32 cellular contexts compared by ENCODE assay signal in the genomic region with DNA sequence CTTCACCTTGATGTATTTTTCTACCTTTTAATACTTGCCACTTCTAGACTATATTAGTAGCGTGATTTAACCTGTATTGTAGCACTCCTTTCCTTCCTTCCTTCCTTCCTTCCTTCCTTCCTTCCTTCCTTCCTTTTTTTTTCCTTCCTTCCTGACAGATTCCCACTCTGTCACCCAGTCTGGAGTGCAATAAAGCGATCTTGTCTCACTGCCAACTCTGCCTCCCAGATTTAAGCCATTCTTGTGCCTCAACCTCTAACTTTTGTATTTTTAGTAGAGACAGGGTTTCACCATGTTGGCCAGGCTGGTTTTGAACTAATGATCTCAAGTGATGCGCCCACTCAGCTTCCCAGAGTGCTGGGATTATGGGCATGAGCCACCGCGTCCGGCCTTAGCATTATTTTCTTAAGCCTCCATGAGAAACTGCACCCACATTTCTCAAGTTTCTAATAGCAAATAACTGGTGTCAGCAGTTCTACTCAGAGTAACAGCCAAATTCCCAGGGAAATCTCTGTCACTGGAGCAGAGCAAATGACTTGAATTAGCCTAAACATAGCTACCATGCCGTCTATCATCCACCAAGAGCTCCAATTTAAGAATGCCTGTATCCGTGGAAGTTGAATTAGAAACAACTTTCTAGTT.
"Had no signal": no experiment of that assay in that cellular context is flagged by ENCODE, and none has a peak within 500 bp of the region (broad histone marks: within the 10 kb centered on the region; RNA-seq: fewer than 3 reads in every experiment).

No MANE protein-coding gene starts in this region.

- H3K9me3 Mint-ChIP-seq: activated CD4-positive, alpha-beta memory T cell treated with anti-CD3 and anti-CD28 coated beads for 36 hours; activated naive CD8-positive, alpha-beta T cell treated with anti-CD3 and anti-CD28 coated beads, Interleukin-2, amount 10 ng/mL, durations not matched to agents 7 days and 5 days; activated T-helper 1 cell treated with anti-CD3 and anti-CD28 coated beads, Interleukin-12 subunit alpha, Interleukin-12 subunit beta, Interleukin-2, Interleukin-4 antibody, amounts not matched to agents 30 ng/mL and 10 ng/mL and 1 ng/mL, durations not matched to agents 14 hours and 24 hours and 36 hours; brain; endodermal cell had no signal

- DNase-seq: activated CD4-positive, alpha-beta memory T cell treated with anti-CD3 and anti-CD28 coated beads for 36 hours; activated CD4-positive, alpha-beta T cell treated with anti-CD3 and anti-CD28 coated beads for 36 hours; activated CD4-positive, alpha-beta T cell treated with anti-CD3 and anti-CD28 coated beads, Interleukin-2, amount 10 ng/mL, durations not matched to agents 24 days and 14 days; activated CD4-positive, CD25-positive, alpha-beta regulatory T cell; activated CD4-positive, CD25-positive, alpha-beta regulatory T cell treated with anti-CD3 and anti-CD28 coated beads, Interleukin-2, amount 50 U/mL, for 72 hours; activated CD8-positive, alpha-beta memory T cell treated with anti-CD3 and anti-CD28 coated beads, Interleukin-2, amount 10 ng/mL, durations not matched to agents 7 days and 5 days; activated CD8-positive, alpha-beta memory T cell treated with anti-CD3 and anti-CD28 coated beads, Interleukin-2, amount 50 U/mL, for 4 hours; activated CD8-positive, alpha-beta T cell treated with anti-CD3 and anti-CD28 coated beads, Interleukin-2, amount 10 ng/mL, durations not matched to agents 7 days and 5 days; activated effector memory CD4-positive, alpha-beta T cell treated with anti-CD3 and anti-CD28 coated beads, Interleukin-2, amount 50 U/mL, for 16 hours; activated naive CD4-positive, alpha-beta T cell; activated naive CD4-positive, alpha-beta T cell treated with anti-CD3 and anti-CD28 coated beads, Interleukin-2, amount 10 ng/mL, durations not matched to agents 7 days and 5 days; activated naive CD8-positive, alpha-beta T cell treated with anti-CD3 and anti-CD28 coated beads, Interleukin-2, amount 10 ng/mL, durations not matched to agents 7 days and 5 days; activated T-cell treated with anti-CD3 and anti-CD28 coated beads, Interleukin-2, amount 50 U/mL, for 1 hour; activated T-cell treated with anti-CD3 and anti-CD28 coated beads, Interleukin-2, amount 50 U/mL, for 48 hours; dorsolateral prefrontal cortex; effector memory CD4-positive, alpha-beta T cell; endodermal cell; erythroblast; foreskin keratinocyte; gastrocnemius medialis; glutamatergic neuron; T-helper 2 cell had no signal

- H3K27ac ChIP-seq: ascending aorta, breast epithelium, coronary artery, dorsolateral prefrontal cortex, esophagus muscularis mucosa, foreskin keratinocyte, gastrocnemius medialis had no signal

- H3K4me3 ChIP-seq: ascending aorta, breast epithelium, coronary artery, dorsolateral prefrontal cortex, esophagus muscularis mucosa, gastrocnemius medialis had no signal

- H3K36me3 ChIP-seq: ascending aorta, breast epithelium, esophagus muscularis mucosa, gastrocnemius medialis had no signal

- H3K36me3 Mint-ChIP-seq: activated CD4-positive, alpha-beta memory T cell treated with anti-CD3 and anti-CD28 coated beads for 36 hours; activated CD8-positive, alpha-beta memory T cell treated with anti-CD3 and anti-CD28 coated beads, Interleukin-2, amount 10 ng/mL, durations not matched to agents 7 days and 5 days; activated naive CD4-positive, alpha-beta T cell treated with anti-CD3 and anti-CD28 coated beads, Interleukin-2, amount 10 ng/mL, durations not matched to agents 7 days and 5 days; activated naive CD4-positive, alpha-beta T cell treated with anti-CD3 and anti-CD28 coated beads, Interleukin-2, amount 50 U/mL, for 72 hours; activated naive CD8-positive, alpha-beta T cell treated with anti-CD3 and anti-CD28 coated beads, Interleukin-2, amount 10 ng/mL, durations not matched to agents 7 days and 5 days; brain had no signal

- H3K9me3 ChIP-seq: ascending aorta, breast epithelium, esophagus muscularis mucosa, gastrocnemius medialis had no signal

- ATAC-seq: activated CD4-positive, alpha-beta T cell treated with anti-CD3 and anti-CD28 coated beads for 36 hours; activated CD8-positive, alpha-beta memory T cell treated with anti-CD3 and anti-CD28 coated beads, Interleukin-2, amount 10 ng/mL, durations not matched to agents 7 days and 5 days; activated CD8-positive, alpha-beta T cell treated with anti-CD3 and anti-CD28 coated beads, Interleukin-2, amount 10 ng/mL, durations not matched to agents 7 days and 5 days; activated naive CD4-positive, alpha-beta T cell treated with anti-CD3 and anti-CD28 coated beads, Interleukin-2, amount 50 U/mL, for 72 hours; foreskin keratinocyte; gastrocnemius medialis had no signal

- H3K27me3 ChIP-seq: ascending aorta, breast epithelium, dorsolateral prefrontal cortex, esophagus muscularis mucosa, foreskin keratinocyte, gastrocnemius medialis had no signal

- H3K4me1 Mint-ChIP-seq: activated CD4-positive, alpha-beta T cell treated with anti-CD3 and anti-CD28 coated beads for 36 hours; activated CD4-positive, alpha-beta T cell treated with anti-CD3 and anti-CD28 coated beads, Interleukin-2, amount 10 ng/mL, durations not matched to agents 24 days and 14 days; activated CD8-positive, alpha-beta memory T cell treated with anti-CD3 and anti-CD28 coated beads, Interleukin-2, amount 10 ng/mL, durations not matched to agents 7 days and 5 days; activated naive CD4-positive, alpha-beta T cell treated with anti-CD3 and anti-CD28 coated beads, Interleukin-2, amount 10 ng/mL, durations not matched to agents 7 days and 5 days; activated naive CD8-positive, alpha-beta T cell treated with anti-CD3 and anti-CD28 coated beads, Interleukin-2, amount 10 ng/mL, durations not matched to agents 7 days and 5 days; brain; central memory CD8-positive, alpha-beta T cell; endodermal cell had no signal

- H3K4me1 ChIP-seq: ascending aorta, breast epithelium, esophagus muscularis mucosa, foreskin keratinocyte, gastrocnemius medialis had no signal

- H3K4me3 Mint-ChIP-seq: activated CD4-positive, alpha-beta memory T cell treated with anti-CD3 and anti-CD28 coated beads for 36 hours; activated CD4-positive, alpha-beta T cell treated with anti-CD3 and anti-CD28 coated beads for 36 hours; activated CD4-positive, alpha-beta T cell treated with anti-CD3 and anti-CD28 coated beads, Interleukin-2, amount 10 ng/mL, durations not matched to agents 24 days and 14 days; activated CD8-positive, alpha-beta memory T cell treated with anti-CD3 and anti-CD28 coated beads, Interleukin-2, amount 10 ng/mL, durations not matched to agents 7 days and 5 days; activated CD8-positive, alpha-beta T cell treated with anti-CD3 and anti-CD28 coated beads, Interleukin-2, amount 10 ng/mL, durations not matched to agents 7 days and 5 days; activated naive CD4-positive, alpha-beta T cell treated with anti-CD3 and anti-CD28 coated beads, Interleukin-2, amount 10 ng/mL, durations not matched to agents 7 days and 5 days; activated naive CD8-positive, alpha-beta T cell treated with anti-CD3 and anti-CD28 coated beads, Interleukin-2, amount 10 ng/mL, durations not matched to agents 7 days and 5 days; activated T-helper 1 cell treated with anti-CD3 and anti-CD28 coated beads, Interleukin-12 subunit alpha, Interleukin-12 subunit beta, Interleukin-2, Interleukin-4 antibody, amounts not matched to agents 30 ng/mL and 10 ng/mL and 1 ng/mL, durations not matched to agents 14 hours and 24 hours and 36 hours; brain; central memory CD8-positive, alpha-beta T cell; dendritic cell treated with granulocyte-macrophage colony-stimulating factor and Interleukin-4, amounts not matched to agents 40 ng/mL and 50 ng/mL, for 4 days; endodermal cell had no signal

- H3K27me3 Mint-ChIP-seq: activated CD4-positive, alpha-beta memory T cell treated with anti-CD3 and anti-CD28 coated beads for 36 hours; activated CD4-positive, alpha-beta T cell treated with anti-CD3 and anti-CD28 coated beads for 36 hours; activated CD4-positive, alpha-beta T cell treated with anti-CD3 and anti-CD28 coated beads, Interleukin-2, amount 10 ng/mL, durations not matched to agents 24 days and 14 days; activated CD8-positive, alpha-beta memory T cell treated with anti-CD3 and anti-CD28 coated beads, Interleukin-2, amount 10 ng/mL, durations not matched to agents 7 days and 5 days; activated naive CD4-positive, alpha-beta T cell treated with anti-CD3 and anti-CD28 coated beads, Interleukin-2, amount 10 ng/mL, durations not matched to agents 7 days and 5 days; activated naive CD8-positive, alpha-beta T cell treated with anti-CD3 and anti-CD28 coated beads, Interleukin-2, amount 10 ng/mL, durations not matched to agents 7 days and 5 days; brain; central memory CD8-positive, alpha-beta T cell; dendritic cell treated with granulocyte-macrophage colony-stimulating factor and Interleukin-4, amounts not matched to agents 40 ng/mL and 50 ng/mL, for 4 days had no signal

- H3K27ac Mint-ChIP-seq: activated CD4-positive, alpha-beta memory T cell treated with anti-CD3 and anti-CD28 coated beads for 36 hours; activated CD4-positive, alpha-beta T cell treated with anti-CD3 and anti-CD28 coated beads for 36 hours; activated CD4-positive, alpha-beta T cell treated with anti-CD3 and anti-CD28 coated beads, Interleukin-2, amount 10 ng/mL, durations not matched to agents 24 days and 14 days; activated CD8-positive, alpha-beta memory T cell treated with anti-CD3 and anti-CD28 coated beads, Interleukin-2, amount 10 ng/mL, durations not matched to agents 7 days and 5 days; activated CD8-positive, alpha-beta T cell treated with anti-CD3 and anti-CD28 coated beads, Interleukin-2, amount 10 ng/mL, durations not matched to agents 7 days and 5 days; activated naive CD4-positive, alpha-beta T cell treated with anti-CD3 and anti-CD28 coated beads, Interleukin-2, amount 10 ng/mL, durations not matched to agents 7 days and 5 days; activated naive CD4-positive, alpha-beta T cell treated with anti-CD3 and anti-CD28 coated beads, Interleukin-2, amount 50 U/mL, for 72 hours; activated naive CD8-positive, alpha-beta T cell treated with anti-CD3 and anti-CD28 coated beads, Interleukin-2, amount 10 ng/mL, durations not matched to agents 7 days and 5 days; activated T-helper 1 cell treated with anti-CD3 and anti-CD28 coated beads, Interleukin-12 subunit alpha, Interleukin-12 subunit beta, Interleukin-2, Interleukin-4 antibody, amounts not matched to agents 30 ng/mL and 10 ng/mL and 1 ng/mL, durations not matched to agents 14 hours and 24 hours and 36 hours; activated T-helper 2 cell treated with anti-CD3 and anti-CD28 coated beads, Interferon-gamma antibody, Interleukin-2, Interleukin-4, amounts not matched to agents 10 μg/mL and 5 μg/mL and 100 μg/mL, durations not matched to agents 14 hours and 24 hours and 36 hours; brain; dendritic cell treated with granulocyte-macrophage colony-stimulating factor and Interleukin-4, amounts not matched to agents 40 ng/mL and 50 ng/mL, for 4 days; endodermal cell had no signal
